23 cellular contexts compared by ENCODE assay signal in genomic region chr19:33440682-33441081, GRCh38.
"Had no signal": no experiment of that assay in that cellular context is flagged by ENCODE, and none has a peak within 500 bp of the region (broad histone marks: within the 10 kb centered on the region; RNA-seq: fewer than 3 reads in every experiment).

No MANE protein-coding gene starts in this region.

- H3K4me3 Mint-ChIP-seq: activated CD4-positive, alpha-beta T cell treated with anti-CD3 and anti-CD28 coated beads, Interleukin-2, amount 10 ng/mL, durations not matched to agents 24 days and 14 days; activated CD8-positive, alpha-beta T cell treated with anti-CD3 and anti-CD28 coated beads, Interleukin-2, amount 10 ng/mL, durations not matched to agents 7 days and 5 days; activated naive CD8-positive, alpha-beta T cell; endodermal cell; naive B cell had no signal

- H3K9me3 ChIP-seq: body of pancreas, mucosa of descending colon, ovary, tibial artery, uterus had no signal

- H3K4me1 ChIP-seq: body of pancreas, tibial artery, uterus had no signal

- H3K27ac ChIP-seq: body of pancreas, epithelial cell of prostate, ovary, tibial artery, uterus had no signal

- H3K36me3 ChIP-seq: ovary, uterus had no signal

- DNase-seq: activated CD4-positive, alpha-beta T cell treated with anti-CD3 and anti-CD28 coated beads, Interleukin-2, amount 10 ng/mL, durations not matched to agents 24 days and 14 days; activated CD8-positive, alpha-beta memory T cell treated with anti-CD3 and anti-CD28 coated beads, Interleukin-2, amount 50 U/mL, for 48 hours; activated gamma-delta T cell; activated T-cell treated with anti-CD3 and anti-CD28 coated beads, Interleukin-2, amount 50 U/mL, for 48 hours; amygdala; body of pancreas; caudate nucleus; endodermal cell; foreskin fibroblast; mesenchymal stem cell; naive B cell; stimulated activated naive CD4-positive, alpha-beta T cell; T-helper 1 cell; T-helper 9 cell had no signal

- H3K4me3 ChIP-seq: body of pancreas, mucosa of descending colon, ovary, tibial artery, uterus had no signal

- ATAC-seq: body of pancreas, mucosa of descending colon, sciatic nerve, SK-N-SH treated with all-trans-retinoic acid at 6 μM for 48 hours had no signal

- H3K9me3 Mint-ChIP-seq: activated CD4-positive, alpha-beta T cell treated with anti-CD3 and anti-CD28 coated beads, Interleukin-2, amount 10 ng/mL, durations not matched to agents 24 days and 14 days; endodermal cell; naive B cell had no signal

- H3K27me3 ChIP-seq: body of pancreas, ovary, tibial artery, uterus had no signal

- H3K4me1 Mint-ChIP-seq: activated CD4-positive, alpha-beta T cell treated with anti-CD3 and anti-CD28 coated beads, Interleukin-2, amount 10 ng/mL, durations not matched to agents 24 days and 14 days; endodermal cell had no signal

- H3K27me3 Mint-ChIP-seq: activated CD4-positive, alpha-beta T cell treated with anti-CD3 and anti-CD28 coated beads, Interleukin-2, amount 10 ng/mL, durations not matched to agents 24 days and 14 days; activated naive CD8-positive, alpha-beta T cell; naive B cell had no signal

- H3K27ac Mint-ChIP-seq: activated CD4-positive, alpha-beta T cell treated with anti-CD3 and anti-CD28 coated beads, Interleukin-2, amount 10 ng/mL, durations not matched to agents 24 days and 14 days; activated CD8-positive, alpha-beta T cell treated with anti-CD3 and anti-CD28 coated beads, Interleukin-2, amount 10 ng/mL, durations not matched to agents 7 days and 5 days; activated naive CD8-positive, alpha-beta T cell; endodermal cell had no signal
